22 cellular contexts compared by ENCODE assay signal in the genomic region with DNA sequence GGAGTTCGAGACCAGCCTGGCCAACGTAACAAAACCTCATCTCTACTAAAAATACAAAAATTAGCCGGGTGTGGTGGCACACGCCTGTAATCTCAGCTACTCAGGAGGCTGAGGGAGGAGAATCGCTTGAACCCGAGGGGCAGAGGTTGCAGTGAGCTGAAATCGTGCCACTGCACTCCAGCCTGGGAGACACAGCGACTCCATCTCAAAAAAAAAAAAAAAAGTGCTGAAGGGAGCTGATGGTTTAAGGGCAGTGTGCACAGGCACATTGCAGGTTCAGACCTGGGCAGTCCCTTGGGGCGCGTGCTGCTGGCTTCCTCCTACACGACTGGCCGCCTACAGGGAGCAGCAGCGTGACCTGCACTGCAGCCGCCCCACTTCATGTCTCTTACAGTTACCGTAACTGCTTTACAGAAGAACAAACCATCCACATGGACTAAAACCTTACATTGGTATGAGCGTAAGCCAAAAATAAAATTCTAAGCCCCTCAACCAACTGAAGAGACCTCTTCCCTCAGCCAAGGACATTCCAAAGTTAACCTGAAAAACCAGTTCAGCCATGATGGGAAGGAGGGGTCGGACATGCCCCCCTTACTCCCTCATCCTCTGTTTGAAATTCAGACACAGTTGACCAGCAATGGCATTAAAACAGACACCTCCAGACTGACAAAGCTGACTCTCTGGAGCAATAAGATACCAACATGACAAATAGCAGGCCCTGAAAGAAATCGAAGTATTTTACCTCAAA.
A peak's percentile ranks its signal among the peaks of the same experiment; 100 is the strongest.
DNase-seq lines count a peak whose midpoint lies in the region; TF ChIP-seq lines count a peak whose summit lies in the region.
"Had no signal": no experiment of that assay in that cellular context is flagged by ENCODE, and none has a peak within 500 bp of the region (broad histone marks: within the 10 kb centered on the region; RNA-seq: fewer than 3 reads in every experiment).

No MANE protein-coding gene starts in this region.

- H3K9ac ChIP-seq in BLaER1 treated with 17β-estradiol and CSF1 and Interleukin-3, amounts not matched to agents 10 nM and 100 nM = no peak overlapping the region
- H3K9ac ChIP-seq in parathyroid adenoma (no peak overlapping the region), mesenchymal stem cell (ENCODE audit: low read length) (no peak overlapping the region)
- H3K9ac ChIP-seq: GM23248 had no signal

- no peak overlapping the region for H3K18ac ChIP-seq in mesenchymal stem cell (ENCODE audit: low read depth in 1 of 2, low read length in 2 of 2)

- H3K14ac ChIP-seq in mesenchymal stem cell (ENCODE audit: low read length in 2 of 2) = no peak overlapping the region

- no peak overlapping the region for H2BK5ac ChIP-seq in mesenchymal stem cell (ENCODE audit: low read depth, low read length, poor library complexity, severe bottlenecking)

- POLR2A ChIA-PET in PC-9 (lab: Charles Lee; ENCODE audit: unreplicated experiment) = interaction anchor here (0.7 kb wide), 1 partner anchor 34 kb away, joined by 7 read pairs; no protein-coding TSS in a partner anchor

- no peaks in the 10 kb centered on the region; a peak in 1 of 22 replicates for H3K36me3 ChIP-seq in BLaER1 treated with 17β-estradiol and CSF1 and Interleukin-3, amounts not matched to agents 10 nM and 100 nM
- H3K36me3 ChIP-seq in parathyroid adenoma (ENCODE audit: control insufficient read depth, insufficient read depth, low read length) (no peaks in the 10 kb centered on the region), PC-9 (ENCODE audit: low read depth) (no peaks in the 10 kb centered on the region), mesenchymal stem cell (ENCODE audit: control insufficient read depth in 1 of 2, insufficient read depth in 2 of 2, low read depth in 1 of 2, low read length in 2 of 2) (peaks cover 14 to 22% of the 10 kb centered on the region in 2 experiments)
- H3K36me3 ChIP-seq: colonic mucosa, prostate gland, SJCRH30 had no signal

- H3K23ac ChIP-seq in mesenchymal stem cell (ENCODE audit: low read length in 2 of 2) = no peak overlapping the region

- H3K27me3 Mint-ChIP-seq in brain = no peaks in the 10 kb centered on the region
- H3K27me3 Mint-ChIP-seq: activated naive CD8-positive, alpha-beta T cell treated with anti-CD3 and anti-CD28 coated beads for 36 hours; activated T-helper 17 cell treated with anti-CD3 and anti-CD28 coated beads, Interleukin-2, amount 50 U/mL, for 72 hours; CD4-positive, CD25-positive, alpha-beta regulatory T cell had no signal

- H2BK15ac ChIP-seq in mesenchymal stem cell (ENCODE audit: low read depth, poor library complexity, severe bottlenecking) = no peak overlapping the region

- no peak overlapping the region for H3K27ac ChIP-seq in BLaER1 treated with 17β-estradiol and CSF1 and Interleukin-3, amounts not matched to agents 10 nM and 100 nM
- H3K27ac ChIP-seq in parathyroid adenoma (peak overlapping the region; percentile 84), PC-9 (no peak overlapping the region), mesenchymal stem cell (ENCODE audit: low read length, poor library complexity, severe bottlenecking) (no peak overlapping the region)
- H3K27ac ChIP-seq: body of pancreas, colonic mucosa, GM23248, prostate gland, SJCRH30 had no signal

- TF ChIP-seq CTCF in GM13976 (IDR thresholded peaks at IDR 0.05; ENCODE audit: borderline replicate concordance, control extremely low read depth, extremely low read depth, insufficient read depth, missing control alignments) = no peak
- TF ChIP-seq CTCF in brain (conservative IDR thresholded peaks at IDR 0.05) = no peak
- TF ChIP-seq CTCF in parathyroid adenoma (IDR thresholded peaks at IDR 0.05) = peak; percentile 16
- TF ChIP-seq CTCF in PC-9 (conservative IDR thresholded peaks at IDR 0.05) = no peak

- H3K4me2 ChIP-seq in BLaER1 treated with 17β-estradiol and CSF1 and Interleukin-3, amounts not matched to agents 10 nM and 100 nM = peak overlapping the region; percentile 11 to 70 (median 55)
- H3K4me2 ChIP-seq in parathyroid adenoma (ENCODE audit: low read length) = peak overlapping the region; percentile 42
- H3K4me2 ChIP-seq in PC-9 = no peak overlapping the region
- H3K4me2 ChIP-seq in mesenchymal stem cell (ENCODE audit: low read length, poor library complexity, severe bottlenecking) = no peak overlapping the region

- in situ Hi-C loops in GM13976 (cut with MboI; ENCODE audit: low sequenced_read_pairs, unreplicated experiment) = no loop called here

- H2AFZ ChIP-seq in parathyroid adenoma (peak overlapping the region; percentile 59), PC-9 (no peak overlapping the region), mesenchymal stem cell (ENCODE audit: low read depth, low read length) (no peak overlapping the region)
- H2AFZ ChIP-seq: GM23248 had no signal

- peak overlapping the region in 3 of 5 experiments; percentile 37 to 93 (median 66) for H3K27ac Mint-ChIP-seq in brain
- H3K27ac Mint-ChIP-seq: activated naive CD8-positive, alpha-beta T cell treated with anti-CD3 and anti-CD28 coated beads for 36 hours; activated T-helper 17 cell treated with anti-CD3 and anti-CD28 coated beads, Interleukin-2, amount 50 U/mL, for 72 hours had no signal

- CTCF ChIA-PET in PC-9 (lab: Charles Lee) = no interaction called here

- H4K8ac ChIP-seq in mesenchymal stem cell (ENCODE audit: low read length) = no peak overlapping the region

- H3K79me1 ChIP-seq in mesenchymal stem cell (replicated peaks; ENCODE audit: low read length, poor library complexity, severe bottlenecking) = peaks cover 13% of the 10 kb centered on the region

- no peaks in the 10 kb centered on the region for H3K9me2 ChIP-seq in PC-9 (ENCODE audit: insufficient read depth)

- no peak overlapping the region for H3K4ac ChIP-seq in mesenchymal stem cell (ENCODE audit: low read depth in 1 of 2, low read length in 2 of 2)

- no peak overlapping the region for H2BK120ac ChIP-seq in mesenchymal stem cell (ENCODE audit: low read depth, low read length)

- DNase-seq in GM13976 (ENCODE audit: low spot score) (peak; percentile 61), HK-2 (ENCODE audit: unreplicated experiment) (no peak), PC-9 (no peak), GM03348 (ENCODE audit: low spot score) (no peak), mesenchymal stem cell (no peak)
- DNase-seq: ACHN; activated naive CD8-positive, alpha-beta T cell treated with anti-CD3 and anti-CD28 coated beads for 36 hours; body of pancreas; CD4-positive, CD25-positive, alpha-beta regulatory T cell; colonic mucosa; DMS153; heart left ventricle; NCI-H1092; NCI-H774; SJCRH30 had no signal

- peaks cover 41% of the 10 kb centered on the region for H3K4me1 Mint-ChIP-seq in brain
- H3K4me1 Mint-ChIP-seq: activated naive CD8-positive, alpha-beta T cell treated with anti-CD3 and anti-CD28 coated beads for 36 hours; activated T-helper 17 cell treated with anti-CD3 and anti-CD28 coated beads, Interleukin-2, amount 50 U/mL, for 72 hours; CD4-positive, CD25-positive, alpha-beta regulatory T cell had no signal

- 0 out of 22 replicates have a peak, but pooled peaks cover 0 to 5% (median 0%) of the 10 kb centered on the region in 11 experiments for H4K20me1 ChIP-seq in BLaER1 treated with 17β-estradiol and CSF1 and Interleukin-3, amounts not matched to agents 10 nM and 100 nM
- no peaks in the 10 kb centered on the region for H4K20me1 ChIP-seq in PC-9 (ENCODE audit: insufficient read depth)

- no peaks in the 10 kb centered on the region for H3F3A ChIP-seq in PC-9 (ENCODE audit: insufficient read depth, low read depth)

- no peak overlapping the region for H3K4me3 ChIP-seq in BLaER1 treated with 17β-estradiol and CSF1 and Interleukin-3, amounts not matched to agents 10 nM and 100 nM
- H3K4me3 ChIP-seq in parathyroid adenoma (ENCODE audit: low read depth, low read length) (no peak overlapping the region), PC-9 (no peak overlapping the region), mesenchymal stem cell (ENCODE audit: insufficient read depth in 1 of 2, low read depth in 1 of 2, low read length in 2 of 2) (no peak overlapping the region)
- H3K4me3 ChIP-seq: body of pancreas, colonic mucosa, GM23248, heart left ventricle, prostate gland, SJCRH30 had no signal

- peaks cover 13 to 44% (median 33%) of the 10 kb centered on the region in 10 experiments for H3K4me1 ChIP-seq in BLaER1 treated with 17β-estradiol and CSF1 and Interleukin-3, amounts not matched to agents 10 nM and 100 nM
- H3K4me1 ChIP-seq in parathyroid adenoma (peaks cover 28% of the 10 kb centered on the region), PC-9 (replicated peaks; ENCODE audit: insufficient read depth) (no peaks in the 10 kb centered on the region), mesenchymal stem cell (ENCODE audit: control insufficient read depth, insufficient read depth, low read depth, low read length) (peaks cover 10% of the 10 kb centered on the region)
- H3K4me1 ChIP-seq: body of pancreas, colonic mucosa, prostate gland, SJCRH30 had no signal

- no TSS peak for BruUV-seq in PC-9 (replicated peaks; lab: Mats Ljungman, UMichigan)

- intact Hi-C loops in PC-9 (cut with micrococcal nuclease; ENCODE audit: unreplicated experiment) = no loop called here

- over 99% methylated on average over 16 of the region's 18 CpGs for WGBS in mesenchymal stem cell

- no peak overlapping the region for H4K91ac ChIP-seq in mesenchymal stem cell (ENCODE audit: low read length)

- peaks cover 43% of the 10 kb centered on the region for H3K36me3 Mint-ChIP-seq in brain
- H3K36me3 Mint-ChIP-seq: activated naive CD8-positive, alpha-beta T cell treated with anti-CD3 and anti-CD28 coated beads for 36 hours had no signal

- H3K9me3 Mint-ChIP-seq in brain = no peaks in the 10 kb centered on the region
- H3K9me3 Mint-ChIP-seq: activated naive CD8-positive, alpha-beta T cell treated with anti-CD3 and anti-CD28 coated beads for 36 hours; activated T-helper 17 cell treated with anti-CD3 and anti-CD28 coated beads, Interleukin-2, amount 50 U/mL, for 72 hours had no signal

- no peak overlapping the region for H3K4me3 Mint-ChIP-seq in brain
- H3K4me3 Mint-ChIP-seq: activated naive CD8-positive, alpha-beta T cell treated with anti-CD3 and anti-CD28 coated beads for 36 hours; activated T-helper 17 cell treated with anti-CD3 and anti-CD28 coated beads, Interleukin-2, amount 50 U/mL, for 72 hours; CD4-positive, CD25-positive, alpha-beta regulatory T cell; neural crest cell had no signal

- no peak overlapping the region for H2BK12ac ChIP-seq in mesenchymal stem cell (ENCODE audit: low read length in 2 of 2)

- no peaks in the 10 kb centered on the region for H3K27me3 ChIP-seq in BLaER1 treated with 17β-estradiol and CSF1 and Interleukin-3, amounts not matched to agents 10 nM and 100 nM
- H3K27me3 ChIP-seq in parathyroid adenoma (ENCODE audit: control insufficient read depth, insufficient read depth, low read length) = no peaks in the 10 kb centered on the region
- peaks cover 16% of the 10 kb centered on the region for H3K27me3 ChIP-seq in PC-9 (ENCODE audit: insufficient read depth, low read depth)
- H3K27me3 ChIP-seq in mesenchymal stem cell (ENCODE audit: control insufficient read depth in 1 of 2, insufficient read depth in 1 of 2, low read length in 2 of 2) = no peaks in the 10 kb centered on the region
- H3K27me3 ChIP-seq: body of pancreas, colonic mucosa, heart left ventricle, SJCRH30 had no signal

- H2AK5ac ChIP-seq in mesenchymal stem cell (ENCODE audit: low read length, severe bottlenecking) = no peak overlapping the region

- no peaks in the 10 kb centered on the region for H3K9me3 ChIP-seq in BLaER1 treated with 17β-estradiol and CSF1 and Interleukin-3, amounts not matched to agents 10 nM and 100 nM (replicated peaks in 1 of 11)
- H3K9me3 ChIP-seq in parathyroid adenoma (ENCODE audit: control insufficient read depth, low read length) = no peaks in the 10 kb centered on the region
- H3K9me3 ChIP-seq in PC-9 (ENCODE audit: insufficient read depth, low read depth) = no peaks in the 10 kb centered on the region
- no peaks in the 10 kb centered on the region for H3K9me3 ChIP-seq in mesenchymal stem cell (ENCODE audit: control insufficient read depth, low read length)
- H3K9me3 ChIP-seq: body of pancreas, colonic mucosa, heart left ventricle, prostate gland, SJCRH30 had no signal

- H3K79me2 ChIP-seq in parathyroid adenoma = no peaks in the 10 kb centered on the region
- no peaks in the 10 kb centered on the region for H3K79me2 ChIP-seq in PC-9 (ENCODE audit: low read depth)

Comparison
In these comparisons a context has a peak if more than half of its experiments do, and no peak if none do; other contexts are left out.
1. H3K4me2 ChIP-seq: peak in BLaER1 treated with 17β-estradiol and CSF1 and Interleukin-3, amounts not matched to agents 10 nM and 100 nM (11 of 11) and parathyroid adenoma (single experiment); none in PC-9 (single experiment) and mesenchymal stem cell (single experiment).